In the genomic region with DNA sequence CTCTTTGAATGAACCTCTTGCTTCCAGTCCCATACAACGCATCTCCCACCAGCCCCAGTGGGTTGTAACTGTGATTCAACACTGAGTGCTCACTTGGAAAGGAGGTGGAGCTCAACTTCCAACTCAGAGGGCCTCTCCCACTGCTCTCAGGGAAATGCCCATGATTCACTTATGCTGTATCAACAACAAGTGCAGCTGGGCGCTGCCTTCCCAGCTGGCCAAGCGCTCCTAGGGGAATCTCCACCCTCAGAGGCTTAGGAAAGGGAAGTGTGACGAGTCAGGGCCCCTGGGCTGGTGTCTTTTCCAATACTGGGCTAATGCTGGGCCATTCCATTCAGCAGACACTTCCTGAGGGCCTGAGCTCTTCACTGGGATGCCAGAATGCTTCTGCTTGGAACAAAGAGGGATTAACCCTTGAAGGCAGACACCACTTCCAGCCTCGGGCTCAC, we compare ENCODE assay signal across 8 cellular contexts. TPM values are rescaled to one million over a fixed set of nuclear protein-coding genes. Genes with fewer than 3 reads are reported as not detected.
DNase-seq lines count a peak whose midpoint lies in the region; ATAC-seq and TF ChIP-seq lines count a peak whose summit lies in the region.

No MANE protein-coding gene starts in this region.

- TF ChIP-seq POLR2A in GM18505 (IDR thresholded peaks at IDR 0.05; ENCODE audit: borderline replicate concordance, extremely low read depth, insufficient read depth, insufficient read length), result no peak

- no peak for TF ChIP-seq CTCF in omental fat pad (IDR thresholded peaks at IDR 0.05)

- no peaks in the 10 kb centered on the region for H3K9me3 ChIP-seq in BLaER1

- H3K4me1 ChIP-seq in BLaER1, result peaks cover 80% of the 10 kb centered on the region

- H4K20me1 ChIP-seq in BLaER1, result no peaks in the 10 kb centered on the region

- H3K27me3 ChIP-seq in BLaER1, result no peaks in the 10 kb centered on the region

- peak; percentile 5 for DNase-seq in LoVo (ENCODE audit: low spot score)
- DNase-seq in brain pericyte (ENCODE audit: low read depth, low spot score), result peak; percentile 44
- DNase-seq in omental fat pad (ENCODE audit: low spot score), result no peak
- DNase-seq in ecto neural progenitor cell (ENCODE audit: low spot score), result no peak

- no peak overlapping the region for H3K9ac ChIP-seq in BLaER1

- peak overlapping the region; percentile 59 for H3K4me2 ChIP-seq in BLaER1

- H3K36me3 ChIP-seq in BLaER1, result no peaks in the 10 kb centered on the region

- no peak overlapping the region for H3K4me3 ChIP-seq in BLaER1

- no peak overlapping the region for H3K27ac ChIP-seq in BLaER1

- peak; percentile 84 for ATAC-seq in omental fat pad (ENCODE audit: low FRiP score)
- no peak for ATAC-seq in GM18867 (IDR thresholded peaks at IDR 0.05; ENCODE audit: unreplicated experiment)
- ATAC-seq in GM19463 (IDR thresholded peaks at IDR 0.05; ENCODE audit: unreplicated experiment), result no peak
- ATAC-seq in GM18505 (IDR thresholded peaks at IDR 0.05; ENCODE audit: unreplicated experiment), result no peak

RNA-seq across cellular contexts. Expression of gene OCSTAMP, which starts 8.1 kb away (rescaled TPM):
- total RNA-seq in omental fat pad, result under 1 TPM in 1 of 4 donors, not detected in 3; 0.24 TPM

RNA-seq across cellular contexts. Expression of gene ZNF334, which starts 45.2 kb away (rescaled TPM):
- total RNA-seq in omental fat pad, result 1 to 10 TPM; 1.2 to 7.3 (median 2.4) TPM

Comparison
In these comparisons a context has a peak if more than half of its experiments do, and no peak if none do; other contexts are left out.
1. DNase-seq: peak in LoVo (single experiment) and brain pericyte (single experiment); none in omental fat pad (single experiment) and ecto neural progenitor cell (single experiment).